Comparison of ENCODE assay signal across 12 cellular contexts in genomic region chr2:96895032-96895708, GRCh38. TPM values are rescaled to one million over a fixed set of nuclear protein-coding genes. Genes with fewer than 3 reads are reported as not detected.
DNase-seq lines count a peak whose midpoint lies in the region; ATAC-seq, FAIRE-seq and TF ChIP-seq lines count a peak whose summit lies in the region.
"Had no signal": no experiment of that assay in that cellular context is flagged by ENCODE, and none has a peak within 500 bp of the region (broad histone marks: within the 10 kb centered on the region; RNA-seq: fewer than 3 reads in every experiment).

No MANE protein-coding gene starts in this region.

- H3K27ac ChIP-seq in BLaER1 treated with 17β-estradiol and CSF1 and Interleukin-3, amounts not matched to agents 10 nM and 100 nM = peak overlapping the region in 3 of 11 experiments; percentile 6 to 34 (median 17); a peak in 3 of 22 replicates
- H3K27ac ChIP-seq in neuronal stem cell (replicated peaks; ENCODE audit: low read length) = no peak overlapping the region
- H3K27ac ChIP-seq: coronary artery, HL-60 had no signal

- no peaks in the 10 kb centered on the region for H3K79me1 ChIP-seq in neuronal stem cell (ENCODE audit: low read depth, low read length)

- no peaks in the 10 kb centered on the region for H3K27me3 Mint-ChIP-seq in central memory CD8-positive, alpha-beta T cell
- H3K27me3 Mint-ChIP-seq: CD4-positive, CD25-positive, alpha-beta regulatory T cell; memory B cell had no signal

- TF ChIP-seq CTCF in Loucy (conservative IDR thresholded peaks at IDR 0.05; ENCODE audit: low read length) (no peak), GM20000 (IDR thresholded peaks at IDR 0.05; ENCODE audit: extremely low read depth, missing control alignments) (no peak)

- no peak overlapping the region for H4K8ac ChIP-seq in neuronal stem cell (ENCODE audit: low read depth, low read length)

- no peak overlapping the region for H2BK5ac ChIP-seq in neuronal stem cell (ENCODE audit: low read length)

- peak overlapping the region in 8 of 11 experiments; percentile 35 to 66 (median 58); a peak in 15 of 22 replicates for H3K4me2 ChIP-seq in BLaER1 treated with 17β-estradiol and CSF1 and Interleukin-3, amounts not matched to agents 10 nM and 100 nM
- H3K4me2 ChIP-seq in Loucy (ENCODE audit: low read depth, low read length, poor library complexity, severe bottlenecking) (peak overlapping the region; percentile 51), neuronal stem cell (ENCODE audit: insufficient read depth, low read length, poor library complexity, severe bottlenecking) (no peak overlapping the region)

- no peak overlapping the region for H3K4me3 ChIP-seq in BLaER1 treated with 17β-estradiol and CSF1 and Interleukin-3, amounts not matched to agents 10 nM and 100 nM
- no peak overlapping the region for H3K4me3 ChIP-seq in Loucy (ENCODE audit: low read length, poor library complexity, severe bottlenecking)
- H3K4me3 ChIP-seq in neuronal stem cell (ENCODE audit: low read length in 2 of 2) = no peak overlapping the region
- H3K4me3 ChIP-seq: coronary artery had no signal

- peaks cover 52% of the 10 kb centered on the region for H3K4me1 Mint-ChIP-seq in central memory CD8-positive, alpha-beta T cell

- H3K9me3 ChIP-seq in BLaER1 treated with 17β-estradiol and CSF1 and Interleukin-3, amounts not matched to agents 10 nM and 100 nM (replicated peaks in 1 of 11) = no peaks in the 10 kb centered on the region
- H3K9me3 ChIP-seq in Loucy (ENCODE audit: insufficient read depth, low read depth, low read length) = no peaks in the 10 kb centered on the region
- H3K9me3 ChIP-seq in neuronal stem cell (replicated peaks in 1 of 2; ENCODE audit: control insufficient read depth in 2 of 2, insufficient read depth in 1 of 2, low read depth in 1 of 2, low read length in 2 of 2) = no peaks in the 10 kb centered on the region

- no peaks in the 10 kb centered on the region for H3K36me3 ChIP-seq in BLaER1 treated with 17β-estradiol and CSF1 and Interleukin-3, amounts not matched to agents 10 nM and 100 nM
- no peaks in the 10 kb centered on the region for H3K36me3 ChIP-seq in Loucy (ENCODE audit: insufficient read depth, low read length)
- H3K36me3 ChIP-seq in neuronal stem cell (replicated peaks in 1 of 2; ENCODE audit: control insufficient read depth in 2 of 2, insufficient read depth in 2 of 2, low read length in 2 of 2) = no peaks in the 10 kb centered on the region

- no peaks in the 10 kb centered on the region for H3K9me2 ChIP-seq in Loucy (replicated peaks; ENCODE audit: low read depth, low read length)

- no peaks in the 10 kb centered on the region for H3K79me2 ChIP-seq in Loucy (ENCODE audit: insufficient read depth, low read length)

- peak overlapping the region in 2 of 11 experiments; percentile 24 to 26; a peak in 1 of 22 replicates for H3K9ac ChIP-seq in BLaER1 treated with 17β-estradiol and CSF1 and Interleukin-3, amounts not matched to agents 10 nM and 100 nM
- H3K9ac ChIP-seq in Loucy (ENCODE audit: low read depth, low read length, poor library complexity, severe bottlenecking) (peak overlapping the region; percentile 38), neuronal stem cell (ENCODE audit: low read depth, low read length, poor library complexity) (no peak overlapping the region)

- no peak for DNase-seq in central memory CD8-positive, alpha-beta T cell (ENCODE audit: low spot score in 2 of 2)
- no peak for DNase-seq in neuronal stem cell (ENCODE audit: low spot score)
- no peak for DNase-seq in GM20000 (ENCODE audit: low spot score)
- DNase-seq in NCI-H524 (lab: John Stamatoyannopoulos, UW) = no peak
- no peak for DNase-seq in GM19239 (ENCODE audit: insufficient read length, low spot score)
- DNase-seq: CD4-positive, CD25-positive, alpha-beta regulatory T cell had no signal

- no peak overlapping the region for H3K23ac ChIP-seq in neuronal stem cell (ENCODE audit: low read depth, low read length, poor library complexity)

- peaks cover 32 to 85% (median 79%) of the 10 kb centered on the region in 10 experiments for H3K4me1 ChIP-seq in BLaER1 treated with 17β-estradiol and CSF1 and Interleukin-3, amounts not matched to agents 10 nM and 100 nM
- H3K4me1 ChIP-seq in Loucy (ENCODE audit: insufficient read depth, low read length, poor library complexity, severe bottlenecking) = peaks cover 36% of the 10 kb centered on the region
- peaks cover 19 to 25% of the 10 kb centered on the region in 2 donors for H3K4me1 ChIP-seq in neuronal stem cell (ENCODE audit: control insufficient read depth in 2 of 2, insufficient read depth in 1 of 2, low read depth in 1 of 2, low read length in 2 of 2)

- no peaks in the 10 kb centered on the region for H3F3A ChIP-seq in Loucy (ENCODE audit: low read depth)

- no peak overlapping the region for H3K4me3 Mint-ChIP-seq in central memory CD8-positive, alpha-beta T cell
- H3K4me3 Mint-ChIP-seq: CD4-positive, CD25-positive, alpha-beta regulatory T cell; memory B cell had no signal

- H3K36me3 Mint-ChIP-seq in central memory CD8-positive, alpha-beta T cell (ENCODE audit: insufficient read depth) = peaks cover 4% of the 10 kb centered on the region
- H3K36me3 Mint-ChIP-seq: CD4-positive, CD25-positive, alpha-beta regulatory T cell; memory B cell had no signal

- H2BK12ac ChIP-seq in neuronal stem cell (ENCODE audit: low read length) = no peak overlapping the region

- H3K14ac ChIP-seq in neuronal stem cell (ENCODE audit: low read length) = no peak overlapping the region

- WGBS in neuronal stem cell (ENCODE audit: extremely low coverage in 2 of 2, insufficient read length in 2 of 2, insufficient replicate concordance in 1 of 2), 2 donors = 100% methylated on average over 1 of the region's 10 CpGs; no CpG with 5 or more reads in 1 of the 2 donors

- ATAC-seq in central memory CD8-positive, alpha-beta T cell (replicated peaks; ENCODE audit: extremely low read depth, poor library complexity, severe bottlenecking) = no peak
- ATAC-seq in HG03457 (IDR thresholded peaks at IDR 0.05; ENCODE audit: unreplicated experiment) = no peak

- no peak overlapping the region for H3K4ac ChIP-seq in neuronal stem cell (ENCODE audit: low read length)

- no peak overlapping the region for H2AFZ ChIP-seq in Loucy (ENCODE audit: low read length)
- peak overlapping the region; percentile 44 for H2AFZ ChIP-seq in neuronal stem cell (ENCODE audit: low read length)

- H2AK5ac ChIP-seq in neuronal stem cell (ENCODE audit: low read depth, low read length) = no peak overlapping the region

- H2BK120ac ChIP-seq in neuronal stem cell (ENCODE audit: low read depth, low read length) = no peak overlapping the region

- H4K20me1 ChIP-seq in BLaER1 treated with 17β-estradiol and CSF1 and Interleukin-3, amounts not matched to agents 10 nM and 100 nM = peaks cover 0 to 24% (median 0%) of the 10 kb centered on the region in 11 experiments; a peak in 2 of 22 replicates
- no peaks in the 10 kb centered on the region for H4K20me1 ChIP-seq in Loucy (ENCODE audit: insufficient read depth, low read length, poor library complexity, severe bottlenecking)

- H4K91ac ChIP-seq in neuronal stem cell (ENCODE audit: low read depth, low read length, poor library complexity) = no peak overlapping the region

- peak overlapping the region; percentile 84 for H3K27ac Mint-ChIP-seq in central memory CD8-positive, alpha-beta T cell (ENCODE audit: low read depth)
- H3K27ac Mint-ChIP-seq: memory B cell had no signal

- H3K18ac ChIP-seq in neuronal stem cell (ENCODE audit: low read length) = peak overlapping the region; percentile 11

- FAIRE-seq in GM19239 (lab: Jason Lieb, UNC) = no peak

- peak overlapping the region; percentile 56 for H2BK15ac ChIP-seq in neuronal stem cell (ENCODE audit: low read length)

- H3K27me3 ChIP-seq in BLaER1 treated with 17β-estradiol and CSF1 and Interleukin-3, amounts not matched to agents 10 nM and 100 nM = peaks cover 0 to 29% (median 0%) of the 10 kb centered on the region in 11 experiments; a peak in 4 of 22 replicates
- H3K27me3 ChIP-seq in Loucy (ENCODE audit: insufficient read depth, low read length, poor library complexity, severe bottlenecking) = no peaks in the 10 kb centered on the region
- peaks cover 0 to 16% (median 3%) of the 10 kb centered on the region in 3 experiments for H3K27me3 ChIP-seq in neuronal stem cell (ENCODE audit: control insufficient read depth in 3 of 3, insufficient read depth in 3 of 3, low read depth in 1 of 3, low read length in 3 of 3)

- no peaks in the 10 kb centered on the region for H3K9me3 Mint-ChIP-seq in central memory CD8-positive, alpha-beta T cell
- H3K9me3 Mint-ChIP-seq: CD4-positive, CD25-positive, alpha-beta regulatory T cell; memory B cell had no signal

RNA-seq across cellular contexts. Expression of gene SEMA4C, which starts 25.3 kb away (rescaled TPM):
- 40.1 TPM for polyA plus RNA-seq in neuronal stem cell (2013, experiment 1 of 2)
- polyA plus RNA-seq in neuronal stem cell (2013, experiment 2 of 2) = 39.2 TPM

RNA-seq across cellular contexts. Expression of gene ANKRD39, which starts 37.4 kb away (rescaled TPM):
- polyA plus RNA-seq in neuronal stem cell (2013, experiment 1 of 2) = 10.5 TPM
- 9.7 TPM for polyA plus RNA-seq in neuronal stem cell (2013, experiment 2 of 2)

RNA-seq across cellular contexts. Expression of gene ANKRD23, which starts 51.3 kb away (rescaled TPM):
- polyA plus RNA-seq in neuronal stem cell (2013, experiment 1 of 2) = 2.3 TPM
- 1.9 TPM for polyA plus RNA-seq in neuronal stem cell (2013, experiment 2 of 2)
